ENCODE assay signal across 34 cellular contexts in the genomic region with DNA sequence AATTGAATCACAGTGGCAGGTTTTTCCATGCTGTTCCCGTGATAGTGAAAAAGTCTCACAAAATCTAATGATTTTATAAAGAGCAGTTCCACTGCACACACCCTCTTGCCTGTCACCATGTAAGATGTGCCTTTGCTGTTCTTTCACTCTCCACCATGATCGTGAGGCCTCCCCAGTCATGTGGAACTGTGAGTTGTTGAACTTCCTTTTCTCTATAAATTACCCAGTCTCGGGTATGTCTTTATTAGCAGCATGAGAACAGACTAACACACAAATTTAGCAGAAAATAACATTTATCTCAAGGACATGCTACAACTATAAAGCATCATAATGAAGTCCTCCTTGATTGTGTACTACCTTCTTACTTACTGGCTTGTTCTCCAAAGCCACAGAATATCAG.
DNase-seq lines count a peak whose midpoint lies in the region; ATAC-seq lines count a peak whose summit lies in the region.
"Had no signal": no experiment of that assay in that cellular context is flagged by ENCODE, and none has a peak within 500 bp of the region (broad histone marks: within the 10 kb centered on the region; RNA-seq: fewer than 3 reads in every experiment).

No MANE protein-coding gene starts in this region.

- 80% methylated on average over 3 of the region's 3 CpGs for WGBS in aorta, 2 donors

- intact Hi-C loops in aorta (cut with DNase I): no loop called here

- no peak overlapping the region for H3K27ac ChIP-seq in aorta (ENCODE audit: low read depth in 1 of 2, low read length in 2 of 2)
- H3K27ac ChIP-seq: brain microvascular endothelial cell, C4-2B, heart left ventricle, KMS-11, left ventricle myocardium inferior, pancreas, transverse colon, VCaP had no signal

- no peaks in the 10 kb centered on the region for H3K4me1 ChIP-seq in aorta (ENCODE audit: control insufficient read depth in 1 of 2, insufficient read depth in 2 of 2, low read length in 2 of 2)
- H3K4me1 ChIP-seq: heart left ventricle, left ventricle myocardium inferior, pancreas, transverse colon had no signal

- peak; percentile 69 for ATAC-seq in GM18861 (IDR thresholded peaks at IDR 0.05; ENCODE audit: unreplicated experiment)
- peak; percentile 61 for ATAC-seq in GM21619 (IDR thresholded peaks at IDR 0.05; ENCODE audit: unreplicated experiment)
- ATAC-seq in HG03432 (IDR thresholded peaks at IDR 0.05; ENCODE audit: unreplicated experiment): peak; percentile 86
- no peak for ATAC-seq in aorta (ENCODE audit: low FRiP score)
- ATAC-seq: activated CD8-positive, alpha-beta T cell treated with anti-CD3 and anti-CD28 coated beads, Interleukin-2, amount 10 ng/mL, durations not matched to agents 7 days and 5 days; activated T-helper 17 cell treated with anti-CD3 and anti-CD28 coated beads, Interleukin-2, amount 50 U/mL, for 72 hours; esophagus mucosa; heart left ventricle; Panc1; pancreas had no signal

- H3K27me3 ChIP-seq in aorta (ENCODE audit: control insufficient read depth in 1 of 2, insufficient read depth in 2 of 2, low read length in 1 of 2): no peaks in the 10 kb centered on the region
- H3K27me3 ChIP-seq: brain microvascular endothelial cell, heart left ventricle, pancreas, transverse colon had no signal

- no peak overlapping the region for H3K4me3 ChIP-seq in aorta (ENCODE audit: low read length in 2 of 2)
- H3K4me3 ChIP-seq: HAP-1, heart left ventricle, left ventricle myocardium inferior, pancreas, transverse colon had no signal

- no peaks in the 10 kb centered on the region for H3K36me3 ChIP-seq in aorta (ENCODE audit: control insufficient read depth in 1 of 2, insufficient read depth in 2 of 2, low read length in 1 of 2)
- H3K36me3 ChIP-seq: brain microvascular endothelial cell, HAP-1, heart left ventricle, left ventricle myocardium inferior, pancreas, transverse colon had no signal

- no peaks in the 10 kb centered on the region for H3K9me3 ChIP-seq in aorta (ENCODE audit: control insufficient read depth, low read length)
- H3K9me3 ChIP-seq: HAP-1, left ventricle myocardium inferior, pancreas, transverse colon had no signal

- DNase-seq in T-helper 9 cell (no peak), OCI-M1 (lab: John Stamatoyannopoulos, UW) (no peak), AML-193 (lab: John Stamatoyannopoulos, UW) (no peak), aorta (no peak)
- DNase-seq: activated CD4-positive, alpha-beta T cell treated with anti-CD3 and anti-CD28 coated beads for 4 hours; activated CD8-positive, alpha-beta T cell treated with anti-CD3 and anti-CD28 coated beads, Interleukin-2, amount 10 ng/mL, durations not matched to agents 7 days and 5 days; amniotic stem cell; cerebellar nuclear complex; COR-L47; dermis blood vessel endothelial cell; DMS53; heart left ventricle; left ventricle myocardium inferior; mesenchymal stem cell; MM.1S; NCI-H2029 treated with DMSO at 0.1 percent for 48 hours; NCI-H524 treated with DMSO at 0.1 percent for 48 hours; NK-92 treated with Interleukin-12 subunit alpha and Interleukin-12 subunit beta, amount 100 ng/mL, for 24 hours; pancreas; Right ventricle myocardium superior; stimulated activated CD4-positive, alpha-beta T cell treated with anti-CD3 and anti-CD28 coated beads, Interleukin-15, amount 100 ng/mL, for 24 hours; stimulated activated CD4-positive, alpha-beta T cell treated with anti-CD3 and anti-CD28 coated beads, Interleukin-4, amount 100 ng/mL, for 4 hours; transverse colon had no signal
